ENCODE assay signal across 11 cellular contexts in genomic region chr20:48912065-48912464, GRCh38. TPM values are rescaled to one million over a fixed set of nuclear protein-coding genes. Genes with fewer than 3 reads are reported as not detected.
DNase-seq lines count a peak whose midpoint lies in the region; ATAC-seq, FAIRE-seq and TF ChIP-seq lines count a peak whose summit lies in the region.
"Had no signal": no experiment of that assay in that cellular context is flagged by ENCODE, and none has a peak within 500 bp of the region (broad histone marks: within the 10 kb centered on the region; RNA-seq: fewer than 3 reads in every experiment).

No MANE protein-coding gene starts in this region.

- no peak overlapping the region for H3K27ac ChIP-seq in breast epithelium
- H3K27ac ChIP-seq: SJSA1 had no signal

- intact Hi-C loops in breast epithelium (cut with DNase I; ENCODE audit: low total_unique reads): no loop called here

- peaks cover 3% of the 10 kb centered on the region for H3K36me3 Mint-ChIP-seq in T-helper 17 cell (ENCODE audit: low read depth)

- no peak for TF ChIP-seq CTCF in breast epithelium (IDR thresholded peaks at IDR 0.05)

- no peaks in the 10 kb centered on the region for H3K36me3 ChIP-seq in breast epithelium
- H3K36me3 ChIP-seq: SJSA1 had no signal

- H3K27me3 ChIP-seq in breast epithelium: no peaks in the 10 kb centered on the region
- H3K27me3 ChIP-seq: SJSA1 had no signal

- DNase-seq in GM12891 (ENCODE audit: insufficient read length, low spot score) (no peak), T-helper 17 cell (no peak), medulla oblongata (ENCODE audit: extremely low spot score) (no peak), AG20443 (ENCODE audit: low spot score) (no peak), breast epithelium (ENCODE audit: low spot score in 2 of 2) (no peak), superior temporal gyrus (ENCODE audit: extremely low spot score) (no peak)
- DNase-seq: NCI-H1048 had no signal

- TF ChIP-seq POLR2A in GM12891 (IDR thresholded peaks at IDR 0.05; ENCODE audit: low read depth, low read length): no peak
- TF ChIP-seq POLR2A in breast epithelium (IDR thresholded peaks at IDR 0.05): no peak

- FAIRE-seq in GM12891 (lab: Jason Lieb, UNC): peak; percentile 74
- FAIRE-seq: H54 had no signal

- no peaks in the 10 kb centered on the region for H3K9me3 ChIP-seq in T-helper 17 cell (ENCODE audit: control insufficient read depth, low read length, poor library complexity, severe bottlenecking)
- H3K9me3 ChIP-seq in breast epithelium: peaks cover 0 to 3% of the 10 kb centered on the region in 2 donors

- H3K4me1 ChIP-seq in breast epithelium: no peaks in the 10 kb centered on the region

- no peak overlapping the region for H3K4me3 ChIP-seq in breast epithelium
- H3K4me3 ChIP-seq: SJSA1 had no signal

- no peak overlapping the region for H3K4me3 Mint-ChIP-seq in T-helper 17 cell

- peaks cover 16% of the 10 kb centered on the region for H3K4me1 Mint-ChIP-seq in T-helper 17 cell

- ATAC-seq in GM21381 (IDR thresholded peaks at IDR 0.05; ENCODE audit: unreplicated experiment): peak; percentile 66
- peak; percentile 63 for ATAC-seq in HG03097 (IDR thresholded peaks at IDR 0.05; ENCODE audit: low FRiP score, unreplicated experiment)
- peak; percentile 32 for ATAC-seq in T-helper 17 cell

- H3K27ac Mint-ChIP-seq in T-helper 17 cell: peak overlapping the region; percentile 94

- peaks cover 4% of the 10 kb centered on the region for H3K27me3 Mint-ChIP-seq in T-helper 17 cell

TF ChIP-seq in GM12891, 5 proteins besides CTCF, POLR2A, EP300 and RAD21:
- no peak for TF ChIP-seq PAX5 (IDR thresholded peaks at IDR 0.05; ENCODE audit: insufficient read depth, low read length, severe bottlenecking)
- no peak; the same call in 1 of the 2 replicates for TF ChIP-seq SPI1 (IDR thresholded peaks at IDR 0.05; ENCODE audit: low read depth, low read length)
- no peak for TF ChIP-seq TAF1 (IDR thresholded peaks at IDR 0.05; ENCODE audit: low read depth, low read length)
- TF ChIP-seq POLR2AphosphoS5 (IDR thresholded peaks at IDR 0.05; ENCODE audit: low read depth, low read length): no peak
- no peak for TF ChIP-seq POU2F2 (IDR thresholded peaks at IDR 0.05; ENCODE audit: low read depth, low read length)

RNA-seq across cellular contexts. Expression of gene ARFGEF2, which starts 9.4 kb away (rescaled TPM):
- 8.3 TPM for polyA plus RNA-seq in GM12891 (2012; ENCODE audit: low read depth, missing spikeins)
- total RNA-seq in T-helper 17 cell (10 to 100 TPM; 24.1 to 24.7 TPM), breast epithelium (10 to 100 TPM; 37.1 to 61.6 (median 42.3) TPM)
